In the genomic region with DNA sequence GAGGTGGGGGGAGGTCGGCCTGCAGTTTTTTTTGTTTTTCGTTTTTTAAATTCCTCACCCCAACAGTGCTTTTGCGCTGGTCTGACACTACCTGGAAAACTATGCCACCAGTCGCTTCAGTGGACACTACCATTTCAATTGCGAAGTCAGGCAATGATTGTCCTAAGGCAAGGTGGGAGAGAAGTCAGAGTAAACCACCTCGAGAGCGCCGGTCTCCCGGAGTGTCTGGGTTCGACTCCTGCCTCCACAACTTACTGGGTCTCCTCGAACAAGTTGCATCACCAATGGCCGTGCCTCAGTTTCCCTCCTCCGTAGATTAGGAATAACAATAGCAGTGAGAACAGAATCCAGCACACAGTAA, we compare ENCODE assay signal across 8 cellular contexts. TPM values are rescaled to one million over a fixed set of nuclear protein-coding genes. Genes with fewer than 3 reads are reported as not detected.
DNase-seq lines count a peak whose midpoint lies in the region; ATAC-seq and TF ChIP-seq lines count a peak whose summit lies in the region.

No MANE protein-coding gene starts in this region.

- peak overlapping the region; percentile 89 to 91 (median 91) for H3K4me3 Mint-ChIP-seq in nephron

- TF ChIP-seq CTCF in AG09309 (IDR thresholded peaks at IDR 0.05; ENCODE audit: control insufficient read depth, insufficient read depth, low read depth, low read length, missing control alignments) (no peak), MM.1S (IDR thresholded peaks at IDR 0.05; ENCODE audit: low read length) (no peak), nephron (IDR thresholded peaks at IDR 0.05; ENCODE audit: unreplicated experiment in 3 of 3) (no peak)

- H3K27me3 Mint-ChIP-seq in nephron (ENCODE audit: low read depth), result peaks cover 13% of the 10 kb centered on the region

- H3K27me3 ChIP-seq in MM.1S (replicated peaks; ENCODE audit: insufficient read depth, low read length) (no peaks in the 10 kb centered on the region), esophagus (ENCODE audit: control insufficient read depth in 1 of 2, insufficient read depth in 2 of 2, low read length in 2 of 2) (no peaks in the 10 kb centered on the region)

- ATAC-seq in HG02798 (IDR thresholded peaks at IDR 0.05; ENCODE audit: poor library complexity, unreplicated experiment) (no peak), HG03571 (IDR thresholded peaks at IDR 0.05; ENCODE audit: unreplicated experiment) (no peak), HG03378 (IDR thresholded peaks at IDR 0.05; ENCODE audit: unreplicated experiment) (no peak)

- H3K9me3 Mint-ChIP-seq in nephron, result peaks cover 10% of the 10 kb centered on the region

- no peaks in the 10 kb centered on the region for H3K4me1 ChIP-seq in MM.1S (ENCODE audit: low read length)
- peaks cover 3 to 7% of the 10 kb centered on the region in 2 donors for H3K4me1 ChIP-seq in esophagus (ENCODE audit: control insufficient read depth in 2 of 2, insufficient read depth in 2 of 2, low read length in 1 of 2)

- H4K20me1 ChIP-seq in MM.1S (ENCODE audit: insufficient read depth, low read length), result no peaks in the 10 kb centered on the region

- H3K36me3 Mint-ChIP-seq in nephron (ENCODE audit: low read depth), result peaks cover 21% of the 10 kb centered on the region

- H3K4me1 Mint-ChIP-seq in nephron, result peaks cover 45% of the 10 kb centered on the region

- peak overlapping the region; percentile 63 for H3K4me3 ChIP-seq in AG09309 (ENCODE audit: control insufficient read depth, low read depth, low read length)
- H3K4me3 ChIP-seq in MM.1S (ENCODE audit: low read length), result peak overlapping the region; percentile 46; the same call in 1 of the 2 replicates
- H3K4me3 ChIP-seq in esophagus (ENCODE audit: low read depth in 1 of 2, low read length in 2 of 2), result peak overlapping the region; percentile 66 to 72

- no peaks in the 10 kb centered on the region for H3K9me3 ChIP-seq in MM.1S (replicated peaks; ENCODE audit: insufficient read depth, low read length)
- H3K9me3 ChIP-seq in esophagus (ENCODE audit: control insufficient read depth in 2 of 2, insufficient read depth in 1 of 2, low read depth in 1 of 2, low read length in 1 of 2), result no peaks in the 10 kb centered on the region

- H3K27ac ChIP-seq in MM.1S (ENCODE audit: low read length) (no peak overlapping the region), esophagus (ENCODE audit: low read depth in 2 of 2, low read length in 1 of 2) (no peak overlapping the region)

- 34 to 51% methylated on average over 13 of the region's 13 CpGs for WGBS in esophagus, 2 donors

- H3K79me2 ChIP-seq in MM.1S (ENCODE audit: low read length), result no peaks in the 10 kb centered on the region

- DNase-seq in AG09309 (ENCODE audit: low read depth) (no peak), MM.1S (no peak), DMS153 treated with DMSO at 0.1 percent for 48 hours (lab: John Stamatoyannopoulos, UW; ENCODE audit: unreplicated experiment) (no peak)

- H3K27ac Mint-ChIP-seq in nephron, result peak overlapping the region; percentile 57 to 93 (median 89)

- H3K9ac ChIP-seq in MM.1S (ENCODE audit: low read length), result no peak overlapping the region

- H2AFZ ChIP-seq in MM.1S (ENCODE audit: low read length), result peak overlapping the region; percentile 38; the same call in 1 of the 2 replicates

- no peaks in the 10 kb centered on the region for H3K36me3 ChIP-seq in MM.1S (replicated peaks; ENCODE audit: insufficient read depth, low read length)
- no peaks in the 10 kb centered on the region for H3K36me3 ChIP-seq in esophagus (ENCODE audit: control insufficient read depth in 2 of 2, insufficient read depth in 2 of 2, low read length in 1 of 2)

- H3K4me2 ChIP-seq in MM.1S (ENCODE audit: low read depth, low read length), result peak overlapping the region; percentile 60; the same call in 1 of the 2 replicates

- no peaks in the 10 kb centered on the region for H3F3A ChIP-seq in MM.1S (ENCODE audit: insufficient read depth, low read length)

- no peaks in the 10 kb centered on the region for H3K9me2 ChIP-seq in MM.1S (replicated peaks; ENCODE audit: insufficient read depth, low read length)

RNA-seq across cellular contexts. Expression of gene SLC44A3, which starts 0.6 kb away (rescaled TPM):
- 1 to 10 TPM; 7.0 to 7.4 TPM for polyA plus RNA-seq in esophagus
